1 cellular context compared by ENCODE assay signal in the genomic region with DNA sequence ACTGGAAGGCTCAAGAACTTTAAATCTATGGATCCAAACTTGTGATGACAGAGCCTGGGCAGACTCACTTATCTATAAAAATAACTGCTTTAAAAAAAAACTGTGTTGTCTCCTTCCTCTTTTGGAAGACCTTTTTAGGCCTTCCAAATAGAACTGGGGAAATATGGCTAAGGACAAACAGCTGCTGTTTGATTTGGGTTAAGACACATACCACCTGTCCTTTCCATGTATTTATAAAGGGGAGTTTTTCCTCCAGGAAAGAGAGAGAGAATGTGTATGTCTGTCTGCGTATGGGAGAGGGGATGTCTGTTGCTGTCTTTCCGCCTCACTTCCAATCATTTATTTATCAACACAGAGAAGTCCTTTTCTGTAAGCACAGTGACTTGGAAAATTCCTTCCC.
TF ChIP-seq lines count a peak whose summit lies in the region.

No MANE protein-coding gene starts in this region.

TF ChIP-seq in HepG2, 621 proteins besides CTCF, POLR2A, EP300 and RAD21:
- TF ChIP-seq, protein P1, sequence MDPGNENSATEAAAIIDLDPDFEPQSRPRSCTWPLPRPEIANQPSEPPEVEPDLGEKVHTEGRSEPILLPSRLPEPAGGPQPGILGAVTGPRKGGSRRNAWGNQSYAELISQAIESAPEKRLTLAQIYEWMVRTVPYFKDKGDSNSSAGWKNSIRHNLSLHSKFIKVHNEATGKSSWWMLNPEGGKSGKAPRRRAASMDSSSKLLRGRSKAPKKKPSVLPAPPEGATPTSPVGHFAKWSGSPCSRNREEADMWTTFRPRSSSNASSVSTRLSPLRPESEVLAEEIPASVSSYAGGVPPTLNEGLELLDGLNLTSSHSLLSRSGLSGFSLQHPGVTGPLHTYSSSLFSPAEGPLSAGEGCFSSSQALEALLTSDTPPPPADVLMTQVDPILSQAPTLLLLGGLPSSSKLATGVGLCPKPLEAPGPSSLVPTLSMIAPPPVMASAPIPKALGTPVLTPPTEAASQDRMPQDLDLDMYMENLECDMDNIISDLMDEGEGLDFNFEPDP (CRISPR knock-in tag; conservative IDR thresholded peaks at IDR 0.05), result no peak
- TF ChIP-seq, protein P2, sequence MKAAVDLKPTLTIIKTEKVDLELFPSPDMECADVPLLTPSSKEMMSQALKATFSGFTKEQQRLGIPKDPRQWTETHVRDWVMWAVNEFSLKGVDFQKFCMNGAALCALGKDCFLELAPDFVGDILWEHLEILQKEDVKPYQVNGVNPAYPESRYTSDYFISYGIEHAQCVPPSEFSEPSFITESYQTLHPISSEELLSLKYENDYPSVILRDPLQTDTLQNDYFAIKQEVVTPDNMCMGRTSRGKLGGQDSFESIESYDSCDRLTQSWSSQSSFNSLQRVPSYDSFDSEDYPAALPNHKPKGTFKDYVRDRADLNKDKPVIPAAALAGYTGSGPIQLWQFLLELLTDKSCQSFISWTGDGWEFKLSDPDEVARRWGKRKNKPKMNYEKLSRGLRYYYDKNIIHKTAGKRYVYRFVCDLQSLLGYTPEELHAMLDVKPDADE (CRISPR knock-in tag; IDR thresholded peaks at IDR 0.05), result no peak
- TF ChIP-seq, protein P3, sequence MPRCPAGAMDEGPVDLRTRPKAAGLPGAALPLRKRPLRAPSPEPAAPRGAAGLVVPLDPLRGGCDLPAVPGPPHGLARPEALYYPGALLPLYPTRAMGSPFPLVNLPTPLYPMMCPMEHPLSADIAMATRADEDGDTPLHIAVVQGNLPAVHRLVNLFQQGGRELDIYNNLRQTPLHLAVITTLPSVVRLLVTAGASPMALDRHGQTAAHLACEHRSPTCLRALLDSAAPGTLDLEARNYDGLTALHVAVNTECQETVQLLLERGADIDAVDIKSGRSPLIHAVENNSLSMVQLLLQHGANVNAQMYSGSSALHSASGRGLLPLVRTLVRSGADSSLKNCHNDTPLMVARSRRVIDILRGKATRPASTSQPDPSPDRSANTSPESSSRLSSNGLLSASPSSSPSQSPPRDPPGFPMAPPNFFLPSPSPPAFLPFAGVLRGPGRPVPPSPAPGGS (CRISPR knock-in tag; IDR thresholded peaks at IDR 0.05), result no peak
- TF ChIP-seq HNF4A (CRISPR knock-in tag; IDR thresholded peaks at IDR 0.05), result no peak
- TF ChIP-seq POLR2AphosphoS2 (IDR thresholded peaks at IDR 0.05; ENCODE audit: low read depth, low read length), result no peak
- no peak for TF ChIP-seq ZSCAN31 (CRISPR knock-in tag; IDR thresholded peaks at IDR 0.05; ENCODE audit: low read depth)
- TF ChIP-seq, protein P4, sequence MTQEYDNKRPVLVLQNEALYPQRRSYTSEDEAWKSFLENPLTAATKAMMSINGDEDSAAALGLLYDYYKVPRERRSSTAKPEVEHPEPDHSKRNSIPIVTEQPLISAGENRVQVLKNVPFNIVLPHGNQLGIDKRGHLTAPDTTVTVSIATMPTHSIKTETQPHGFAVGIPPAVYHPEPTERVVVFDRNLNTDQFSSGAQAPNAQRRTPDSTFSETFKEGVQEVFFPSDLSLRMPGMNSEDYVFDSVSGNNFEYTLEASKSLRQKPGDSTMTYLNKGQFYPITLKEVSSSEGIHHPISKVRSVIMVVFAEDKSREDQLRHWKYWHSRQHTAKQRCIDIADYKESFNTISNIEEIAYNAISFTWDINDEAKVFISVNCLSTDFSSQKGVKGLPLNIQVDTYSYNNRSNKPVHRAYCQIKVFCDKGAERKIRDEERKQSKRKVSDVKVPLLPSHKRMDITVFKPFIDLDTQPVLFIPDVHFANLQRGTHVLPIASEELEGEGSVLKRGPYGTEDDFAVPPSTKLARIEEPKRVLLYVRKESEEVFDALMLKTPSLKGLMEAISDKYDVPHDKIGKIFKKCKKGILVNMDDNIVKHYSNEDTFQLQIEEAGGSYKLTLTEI (CRISPR knock-in tag; conservative IDR thresholded peaks at IDR 0.05), result no peak
- no peak for TF ChIP-seq MXI1 (IDR thresholded peaks at IDR 0.05; ENCODE audit: borderline replicate concordance, low read depth, low read length)
- no peak for TF ChIP-seq ZNF577 (CRISPR knock-in tag; IDR thresholded peaks at IDR 0.05; ENCODE audit: borderline replicate concordance, low read depth)
- no peak for TF ChIP-seq RNF2 (conservative IDR thresholded peaks at IDR 0.05; ENCODE audit: low read depth)
- TF ChIP-seq ZNF337 (CRISPR knock-in tag; IDR thresholded peaks at IDR 0.05; ENCODE audit: borderline replicate concordance, low read depth), result no peak
- TF ChIP-seq ZNF549 (CRISPR knock-in tag; IDR thresholded peaks at IDR 0.05), result no peak
- TF ChIP-seq KDM2A (CRISPR knock-in tag; IDR thresholded peaks at IDR 0.05; ENCODE audit: borderline replicate concordance, low read depth), result no peak
- TF ChIP-seq, protein P5, sequence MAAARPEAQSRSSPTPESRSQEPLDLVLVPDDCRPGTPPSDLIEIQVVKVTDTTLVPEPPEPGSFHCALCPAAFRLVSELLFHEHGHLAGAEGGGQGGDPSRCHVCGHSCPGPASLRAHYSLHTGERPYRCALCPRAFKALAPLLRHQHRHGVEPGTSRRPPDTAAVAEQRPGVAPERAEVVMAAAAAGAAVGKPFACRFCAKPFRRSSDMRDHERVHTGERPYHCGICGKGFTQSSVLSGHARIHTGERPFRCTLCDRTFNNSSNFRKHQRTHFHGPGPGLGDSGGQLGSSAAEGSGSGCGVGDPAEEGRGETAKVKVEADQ (CRISPR knock-in tag; IDR thresholded peaks at IDR 0.05; ENCODE audit: borderline replicate concordance), result no peak
- TF ChIP-seq GATA4 (IDR thresholded peaks at IDR 0.05; ENCODE audit: borderline replicate concordance, low read depth), result no peak
TF ChIP-seq in HepG2: peak in this region for 0.
